In the genomic region with DNA sequence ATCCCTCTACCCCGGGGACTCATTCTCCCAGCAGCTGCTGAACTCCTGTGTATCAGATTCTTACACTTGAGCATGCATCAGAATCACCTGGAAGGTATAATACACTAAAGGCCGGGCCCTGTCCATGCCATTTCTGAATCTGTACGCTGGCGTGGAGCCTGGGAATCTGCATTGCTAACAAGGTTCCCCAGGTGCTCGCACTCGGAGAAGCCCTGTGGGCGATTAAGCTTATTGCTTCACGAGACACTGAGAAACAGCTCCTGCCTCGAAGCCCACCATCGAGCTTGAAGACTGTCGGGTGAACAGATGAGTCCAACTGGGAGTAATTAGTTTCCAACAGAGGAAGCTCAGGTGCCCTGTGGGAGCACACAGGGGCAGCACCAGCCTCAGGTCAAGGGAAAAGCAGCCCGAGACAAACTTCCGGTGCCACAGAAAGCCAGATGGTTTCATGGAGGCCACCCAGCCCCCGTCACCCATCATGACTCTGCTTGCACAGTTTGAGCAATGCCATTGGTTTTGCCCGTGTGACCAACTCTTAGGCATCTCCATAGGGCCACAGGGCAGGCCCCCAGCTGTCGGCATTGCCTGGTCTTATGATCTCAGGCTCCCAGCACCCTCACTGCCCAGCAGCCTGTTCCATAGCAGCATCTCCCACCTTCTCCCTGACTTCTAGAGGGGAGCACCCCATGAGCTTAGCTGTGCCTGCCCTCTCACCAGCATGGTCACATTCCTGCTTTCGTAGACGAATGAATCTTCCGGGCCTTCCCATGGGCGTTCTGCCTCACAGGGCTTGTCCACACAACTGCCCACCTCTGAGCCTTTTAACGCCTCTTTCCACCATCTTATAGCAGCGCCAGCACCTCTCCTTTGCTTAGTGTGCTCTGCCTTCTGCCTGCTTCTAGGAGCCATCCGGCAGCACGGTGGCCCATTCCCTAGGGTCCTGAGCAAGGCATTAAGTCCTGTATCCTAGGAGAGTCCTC, we compare ENCODE assay signal across 23 cellular contexts. TPM values are rescaled to one million over a fixed set of nuclear protein-coding genes. Genes with fewer than 3 reads are reported as not detected.
DNase-seq lines count a peak whose midpoint lies in the region; ATAC-seq, FAIRE-seq and TF ChIP-seq lines count a peak whose summit lies in the region.
"Had no signal": no experiment of that assay in that cellular context is flagged by ENCODE, and none has a peak within 500 bp of the region (broad histone marks: within the 10 kb centered on the region; RNA-seq: fewer than 3 reads in every experiment).

No MANE protein-coding gene starts in this region.

- no peaks in the 10 kb centered on the region for H3K36me3 ChIP-seq in lower lobe of right lung
- no peaks in the 10 kb centered on the region for H3K36me3 ChIP-seq in upper lobe of right lung
- H3K36me3 ChIP-seq: BE2C, SJCRH30 had no signal

- no peak for TF ChIP-seq POLR2A in NB4 (IDR thresholded peaks at IDR 0.05; ENCODE audit: extremely low read depth, insufficient read length)

- H3K27me3 Mint-ChIP-seq in activated CD4-positive, alpha-beta memory T cell treated with anti-CD3 and anti-CD28 coated beads, Interleukin-2, amount 10 ng/mL, durations not matched to agents 7 days and 5 days, result peaks cover 18% of the 10 kb centered on the region
- H3K27me3 Mint-ChIP-seq in activated CD4-positive, alpha-beta memory T cell treated with anti-CD3 and anti-CD28 coated beads for 36 hours, result peaks cover 13% of the 10 kb centered on the region
- H3K27me3 Mint-ChIP-seq in CD14-positive monocyte (ENCODE audit: low read depth in 3 of 3), result peaks cover 57 to 77% (median 69%) of the 10 kb centered on the region in 3 donors

- no peaks in the 10 kb centered on the region for H3K9me3 ChIP-seq in lower lobe of right lung
- H3K9me3 ChIP-seq in upper lobe of right lung, result no peaks in the 10 kb centered on the region
- H3K9me3 ChIP-seq: BE2C, SJCRH30 had no signal

- TF ChIP-seq CTCF in NB4 (IDR thresholded peaks at IDR 0.05; ENCODE audit: low read depth, low read length), result no peak
- no peak for TF ChIP-seq CTCF in lower lobe of right lung (IDR thresholded peaks at IDR 0.05)
- TF ChIP-seq CTCF in upper lobe of right lung (IDR thresholded peaks at IDR 0.05), result no peak
- no peak for TF ChIP-seq CTCF in CD14-positive monocyte (IDR thresholded peaks at IDR 0.05)

- FAIRE-seq in frontal cortex (lab: Jason Lieb, UNC), result no peak
- FAIRE-seq: D721Med, GM12891, GM18507 had no signal

- CTCF ChIA-PET in activated CD4-positive, alpha-beta memory T cell treated with anti-CD3 and anti-CD28 coated beads, Interleukin-2, amount 10 ng/mL, durations not matched to agents 7 days and 5 days (lab: Charles Lee), result interaction anchor here (0.8 to 1.3 kb wide), 3 partner anchors 197 to 321 kb away, joined by 3 to 4 read pairs (median 3); partner anchors contain the start of gene ZNRF1
- CTCF ChIA-PET in activated CD4-positive, alpha-beta memory T cell treated with anti-CD3 and anti-CD28 coated beads for 36 hours (lab: Charles Lee), result interaction anchor here (1.0 kb wide), 1 partner anchor 189 kb away, joined by 7 read pairs; no protein-coding TSS in a partner anchor

- H3K4me3 ChIP-seq in NB4 (ENCODE audit: low read depth, low read length) (no peak overlapping the region), lower lobe of right lung (no peak overlapping the region), upper lobe of right lung (no peak overlapping the region)
- H3K4me3 ChIP-seq: GM23248, SJCRH30 had no signal

- intact Hi-C loops in activated CD4-positive, alpha-beta memory T cell treated with anti-CD3 and anti-CD28 coated beads for 36 hours (cut with micrococcal nuclease), result no loop called here
- intact Hi-C loops in lower lobe of right lung (cut with DNase I) (no loop called here), upper lobe of right lung (cut with DNase I) (no loop called here), CD14-positive monocyte (cut with micrococcal nuclease) (loop anchor here (5.0 to 10.0 kb wide), 2 partner anchors 566 to 569 kb away; no protein-coding TSS in a partner anchor)

- H3K27ac ChIP-seq in lower lobe of right lung (no peak overlapping the region), upper lobe of right lung (no peak overlapping the region)
- H3K27ac ChIP-seq: GM23248, SJCRH30 had no signal

- no peak for ATAC-seq in lower lobe of right lung
- no peak for ATAC-seq in upper lobe of right lung
- ATAC-seq: PC-3 had no signal

- no peaks in the 10 kb centered on the region for H3K9me3 Mint-ChIP-seq in activated CD4-positive, alpha-beta memory T cell treated with anti-CD3 and anti-CD28 coated beads, Interleukin-2, amount 10 ng/mL, durations not matched to agents 7 days and 5 days
- H3K9me3 Mint-ChIP-seq in activated CD4-positive, alpha-beta memory T cell treated with anti-CD3 and anti-CD28 coated beads for 36 hours, result no peaks in the 10 kb centered on the region
- peaks cover 0 to 2% (median 0%) of the 10 kb centered on the region in 7 donors for H3K9me3 Mint-ChIP-seq in CD14-positive monocyte
- H3K9me3 Mint-ChIP-seq: CD8-positive, alpha-beta memory T cell had no signal

- no peak overlapping the region for H3K4me3 Mint-ChIP-seq in activated CD4-positive, alpha-beta memory T cell treated with anti-CD3 and anti-CD28 coated beads, Interleukin-2, amount 10 ng/mL, durations not matched to agents 7 days and 5 days
- no peak overlapping the region for H3K4me3 Mint-ChIP-seq in activated CD4-positive, alpha-beta memory T cell treated with anti-CD3 and anti-CD28 coated beads for 36 hours
- H3K4me3 Mint-ChIP-seq in CD14-positive monocyte, result peak overlapping the region in 1 of 2 donors; percentile 13
- H3K4me3 Mint-ChIP-seq: CD8-positive, alpha-beta memory T cell had no signal

- POLR2A ChIA-PET in activated CD4-positive, alpha-beta memory T cell treated with anti-CD3 and anti-CD28 coated beads, Interleukin-2, amount 10 ng/mL, durations not matched to agents 7 days and 5 days (lab: Charles Lee), result no interaction called here
- POLR2A ChIA-PET in activated CD4-positive, alpha-beta memory T cell treated with anti-CD3 and anti-CD28 coated beads for 36 hours (lab: Charles Lee), result no interaction called here

- H3K4me1 ChIP-seq in lower lobe of right lung (no peaks in the 10 kb centered on the region), upper lobe of right lung (no peaks in the 10 kb centered on the region)
- H3K4me1 ChIP-seq: BE2C, SJCRH30 had no signal

- H3K27me3 ChIP-seq in lower lobe of right lung (ENCODE audit: low read depth), result peaks cover 22% of the 10 kb centered on the region
- no peaks in the 10 kb centered on the region for H3K27me3 ChIP-seq in upper lobe of right lung
- H3K27me3 ChIP-seq: BE2C, SJCRH30 had no signal

- DNase-seq in activated CD4-positive, alpha-beta memory T cell treated with anti-CD3 and anti-CD28 coated beads, Interleukin-2, amount 10 ng/mL, durations not matched to agents 7 days and 5 days, result peak; percentile 12
- DNase-seq in activated CD4-positive, alpha-beta memory T cell treated with anti-CD3 and anti-CD28 coated beads for 36 hours, result no peak
- peak; percentile 27 for DNase-seq in NB4 (ENCODE audit: low read depth)
- peak; percentile 38 for DNase-seq in lower lobe of right lung
- DNase-seq in upper lobe of right lung, result peak; percentile 51
- DNase-seq in frontal cortex (ENCODE audit: low spot score in 2 of 2), result no peak
- no peak for DNase-seq in CD14-positive monocyte (ENCODE audit: low spot score)
- no peak for DNase-seq in T-helper 9 cell
- DNase-seq: 8988T; BE2C; CD8-positive, alpha-beta memory T cell; GF-D8; GM23248; KG1; NCI-H1436; NCI-H2029 treated with DMSO at 0.1 percent for 48 hours; NCI-H446 treated with DMSO at 0.1 percent for 48 hours; NCI-H774; PC-3; SJCRH30 had no signal

- H3K36me3 Mint-ChIP-seq in activated CD4-positive, alpha-beta memory T cell treated with anti-CD3 and anti-CD28 coated beads, Interleukin-2, amount 10 ng/mL, durations not matched to agents 7 days and 5 days (ENCODE audit: low read depth), result no peaks in the 10 kb centered on the region
- H3K36me3 Mint-ChIP-seq in activated CD4-positive, alpha-beta memory T cell treated with anti-CD3 and anti-CD28 coated beads for 36 hours, result no peaks in the 10 kb centered on the region
- no peaks in the 10 kb centered on the region for H3K36me3 Mint-ChIP-seq in CD14-positive monocyte
- H3K36me3 Mint-ChIP-seq: CD8-positive, alpha-beta memory T cell had no signal

- no peak overlapping the region for H3K27ac Mint-ChIP-seq in activated CD4-positive, alpha-beta memory T cell treated with anti-CD3 and anti-CD28 coated beads, Interleukin-2, amount 10 ng/mL, durations not matched to agents 7 days and 5 days
- H3K27ac Mint-ChIP-seq in activated CD4-positive, alpha-beta memory T cell treated with anti-CD3 and anti-CD28 coated beads for 36 hours, result no peak overlapping the region
- H3K27ac Mint-ChIP-seq in CD14-positive monocyte, result no peak overlapping the region

- peaks cover 4% of the 10 kb centered on the region for H3K4me1 Mint-ChIP-seq in activated CD4-positive, alpha-beta memory T cell treated with anti-CD3 and anti-CD28 coated beads, Interleukin-2, amount 10 ng/mL, durations not matched to agents 7 days and 5 days
- H3K4me1 Mint-ChIP-seq in activated CD4-positive, alpha-beta memory T cell treated with anti-CD3 and anti-CD28 coated beads for 36 hours (ENCODE audit: low read depth), result peaks cover 6% of the 10 kb centered on the region
- H3K4me1 Mint-ChIP-seq in CD14-positive monocyte, result peaks cover 1% of the 10 kb centered on the region

RNA-seq across cellular contexts. Expression of gene CTRB2, which starts 10.9 kb away (rescaled TPM):
- not detected for total RNA-seq in activated CD4-positive, alpha-beta memory T cell treated with anti-CD3 and anti-CD28 coated beads, Interleukin-2, amount 10 ng/mL, durations not matched to agents 7 days and 5 days
- not detected for total RNA-seq in activated CD4-positive, alpha-beta memory T cell treated with anti-CD3 and anti-CD28 coated beads for 36 hours
- total RNA-seq in lower lobe of right lung, result 0.44 TPM
- total RNA-seq in upper lobe of right lung, result 0.78 TPM
- total RNA-seq in frontal cortex, result not detected
- polyA plus RNA-seq in CD14-positive monocyte, result not detected
- total RNA-seq: CD8-positive, alpha-beta memory T cell; GM23248; PC-3; SJCRH30 had no signal
- polyA plus RNA-seq: CD8-positive, alpha-beta memory T cell; GM23248 had no signal

RNA-seq across cellular contexts. Expression of gene CTRB1, which starts 22.7 kb away (rescaled TPM):
- total RNA-seq in activated CD4-positive, alpha-beta memory T cell treated with anti-CD3 and anti-CD28 coated beads, Interleukin-2, amount 10 ng/mL, durations not matched to agents 7 days and 5 days, result not detected
- total RNA-seq in activated CD4-positive, alpha-beta memory T cell treated with anti-CD3 and anti-CD28 coated beads for 36 hours, result not detected
- total RNA-seq in lower lobe of right lung, result not detected
- not detected for total RNA-seq in upper lobe of right lung
- total RNA-seq in frontal cortex, result not detected
- not detected for polyA plus RNA-seq in CD14-positive monocyte
- total RNA-seq: CD8-positive, alpha-beta memory T cell; GM23248; PC-3; SJCRH30 had no signal
- polyA plus RNA-seq: CD8-positive, alpha-beta memory T cell; GM23248 had no signal

RNA-seq across cellular contexts. Expression of gene ZFP1, which starts 47.8 kb away (rescaled TPM):
- total RNA-seq in activated CD4-positive, alpha-beta memory T cell treated with anti-CD3 and anti-CD28 coated beads, Interleukin-2, amount 10 ng/mL, durations not matched to agents 7 days and 5 days, result 10 to 100 TPM; 10.8 to 13.3 TPM
- 10 to 100 TPM; 17.2 to 19.4 TPM for total RNA-seq in activated CD4-positive, alpha-beta memory T cell treated with anti-CD3 and anti-CD28 coated beads for 36 hours
- total RNA-seq in lower lobe of right lung (10.4 TPM), upper lobe of right lung (9.8 TPM), frontal cortex (66.9 TPM)
- 1 to 10 TPM; 3.4 to 4.0 TPM for polyA plus RNA-seq in CD14-positive monocyte

RNA-seq across cellular contexts. Expression of gene BCAR1, which starts 55.3 kb away (rescaled TPM):
- not detected for total RNA-seq in activated CD4-positive, alpha-beta memory T cell treated with anti-CD3 and anti-CD28 coated beads, Interleukin-2, amount 10 ng/mL, durations not matched to agents 7 days and 5 days
- total RNA-seq in activated CD4-positive, alpha-beta memory T cell treated with anti-CD3 and anti-CD28 coated beads for 36 hours, result 1 to 10 TPM in 1 of 2 experiments, under 1 TPM in 1; 0.78 to 1.1 TPM
- total RNA-seq in lower lobe of right lung, result 65.1 TPM
- total RNA-seq in upper lobe of right lung, result 61.7 TPM
- total RNA-seq in frontal cortex, result 21.6 TPM
- polyA plus RNA-seq in CD14-positive monocyte, result not detected
- polyA plus RNA-seq: CD8-positive, alpha-beta memory T cell had no signal

Comparison
In these comparisons a context has a peak if more than half of its experiments do, and no peak if none do; other contexts are left out.
1. DNase-seq: peak in activated CD4-positive, alpha-beta memory T cell treated with anti-CD3 and anti-CD28 coated beads, Interleukin-2, amount 10 ng/mL, durations not matched to agents 7 days and 5 days (single experiment), NB4 (single experiment), lower lobe of right lung (single experiment) and upper lobe of right lung (single experiment); none in activated CD4-positive, alpha-beta memory T cell treated with anti-CD3 and anti-CD28 coated beads for 36 hours (single experiment), frontal cortex (0 of 2), CD14-positive monocyte (single experiment) and T-helper 9 cell (single experiment).
2. intact Hi-C loops: an anchor here in CD14-positive monocyte (5.0 to 10.0 kb wide); none called in activated CD4-positive, alpha-beta memory T cell treated with anti-CD3 and anti-CD28 coated beads for 36 hours, lower lobe of right lung and upper lobe of right lung.